Comparison of ENCODE assay signal across 1 cellular context in the genomic region with DNA sequence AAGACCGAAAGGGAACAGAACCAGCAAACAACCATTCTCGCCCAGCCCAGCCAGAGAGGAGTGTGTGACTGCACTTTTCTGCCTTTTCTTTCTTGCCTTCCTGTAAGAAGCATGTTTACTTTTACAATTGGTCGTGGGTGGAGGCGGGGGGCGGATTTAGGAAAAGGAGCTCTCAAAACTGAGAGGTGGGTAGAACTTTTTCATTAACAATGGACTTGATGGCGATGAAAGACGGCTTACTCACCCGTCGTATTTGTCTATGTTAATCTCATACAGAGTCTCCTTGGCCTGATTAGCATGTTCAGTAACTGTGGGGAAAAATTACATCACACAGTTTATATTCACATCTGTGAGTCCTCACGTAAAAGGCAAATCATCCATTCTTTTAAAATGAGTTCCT.
TF ChIP-seq lines count a peak whose summit lies in the region.

No MANE protein-coding gene starts in this region.

TF ChIP-seq in K562, 482 proteins besides CTCF, POLR2A, EP300 and RAD21:
- TF ChIP-seq HIVEP1 (CRISPR knock-in tag; IDR thresholded peaks at IDR 0.05) (no peak), EGR1 (conservative IDR thresholded peaks at IDR 0.05) (peak; percentile 27; the same call in 1 of the 2 replicates), MEIS2 (IDR thresholded peaks at IDR 0.05; ENCODE audit: partially characterized antibody) (peak; percentile 28)
- TF ChIP-seq, protein P1, sequence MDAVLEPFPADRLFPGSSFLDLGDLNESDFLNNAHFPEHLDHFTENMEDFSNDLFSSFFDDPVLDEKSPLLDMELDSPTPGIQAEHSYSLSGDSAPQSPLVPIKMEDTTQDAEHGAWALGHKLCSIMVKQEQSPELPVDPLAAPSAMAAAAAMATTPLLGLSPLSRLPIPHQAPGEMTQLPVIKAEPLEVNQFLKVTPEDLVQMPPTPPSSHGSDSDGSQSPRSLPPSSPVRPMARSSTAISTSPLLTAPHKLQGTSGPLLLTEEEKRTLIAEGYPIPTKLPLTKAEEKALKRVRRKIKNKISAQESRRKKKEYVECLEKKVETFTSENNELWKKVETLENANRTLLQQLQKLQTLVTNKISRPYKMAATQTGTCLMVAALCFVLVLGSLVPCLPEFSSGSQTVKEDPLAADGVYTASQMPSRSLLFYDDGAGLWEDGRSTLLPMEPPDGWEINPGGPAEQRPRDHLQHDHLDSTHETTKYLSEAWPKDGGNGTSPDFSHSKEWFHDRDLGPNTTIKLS (IDR thresholded peaks at IDR 0.05; ENCODE audit: borderline replicate concordance, low read depth) = no peak
- TF ChIP-seq, protein P2, sequence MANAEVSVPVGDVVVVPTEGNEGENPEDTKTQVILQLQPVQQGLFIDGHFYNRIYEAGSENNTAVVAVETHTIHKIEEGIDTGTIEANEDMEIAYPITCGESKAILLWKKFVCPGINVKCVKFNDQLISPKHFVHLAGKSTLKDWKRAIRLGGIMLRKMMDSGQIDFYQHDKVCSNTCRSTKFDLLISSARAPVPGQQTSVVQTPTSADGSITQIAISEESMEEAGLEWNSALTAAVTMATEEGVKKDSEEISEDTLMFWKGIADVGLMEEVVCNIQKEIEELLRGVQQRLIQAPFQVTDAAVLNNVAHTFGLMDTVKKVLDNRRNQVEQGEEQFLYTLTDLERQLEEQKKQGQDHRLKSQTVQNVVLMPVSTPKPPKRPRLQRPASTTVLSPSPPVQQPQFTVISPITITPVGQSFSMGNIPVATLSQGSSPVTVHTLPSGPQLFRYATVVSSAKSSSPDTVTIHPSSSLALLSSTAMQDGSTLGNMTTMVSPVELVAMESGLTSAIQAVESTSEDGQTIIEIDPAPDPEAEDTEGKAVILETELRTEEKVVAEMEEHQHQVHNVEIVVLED (CRISPR knock-in tag; IDR thresholded peaks at IDR 0.05) = no peak
